In the genomic region with DNA sequence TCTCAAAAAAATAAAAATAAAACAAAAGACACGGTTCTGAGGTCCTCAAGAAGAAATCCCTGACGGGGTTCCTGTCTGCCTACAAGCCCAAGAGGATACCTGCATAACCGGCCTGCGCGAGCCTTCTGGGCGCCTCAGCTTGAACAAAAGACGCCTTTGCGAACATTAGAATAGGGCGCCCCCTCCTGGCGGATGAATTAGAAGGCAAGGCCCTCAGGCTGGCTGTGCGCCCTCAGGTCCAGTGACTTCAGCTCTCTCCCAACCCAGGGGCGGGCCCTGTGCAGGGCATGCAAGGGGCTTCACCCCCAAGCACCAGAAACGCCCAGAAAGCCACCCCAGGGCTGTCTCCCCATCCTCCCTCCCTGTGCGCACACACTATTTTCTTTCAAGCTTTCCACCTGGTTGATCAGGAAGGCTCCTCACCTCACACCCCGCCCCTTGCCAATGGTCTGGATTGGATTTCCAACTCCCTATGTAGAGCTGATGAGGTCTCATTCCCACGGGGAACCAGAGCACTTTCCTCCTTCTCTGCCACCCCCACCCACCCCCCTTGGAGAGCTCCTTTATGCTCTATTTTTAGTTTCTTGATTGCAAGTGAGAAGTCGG, we compare ENCODE assay signal across 8 cellular contexts.
DNase-seq lines count a peak whose midpoint lies in the region; ATAC-seq and TF ChIP-seq lines count a peak whose summit lies in the region.

No MANE protein-coding gene starts in this region.

- H3K36me3 Mint-ChIP-seq in MCF 10A (ENCODE audit: insufficient read depth, unreplicated experiment) = no peaks in the 10 kb centered on the region

- H3K27ac Mint-ChIP-seq in MCF 10A (ENCODE audit: low read depth, unreplicated experiment) = no peak overlapping the region

- no peaks in the 10 kb centered on the region for H3K4me1 Mint-ChIP-seq in MCF 10A (ENCODE audit: insufficient read depth, unreplicated experiment)

- no peak overlapping the region for H3K4me3 Mint-ChIP-seq in MCF 10A (ENCODE audit: unreplicated experiment)

- peak; percentile 63 for TF ChIP-seq CTCF in MCF 10A (IDR thresholded peaks at IDR 0.05; ENCODE audit: unreplicated experiment)

- CTCF ChIA-PET in MCF 10A (lab: Yijun Ruan, JAX) = interaction anchor here (0.5 to 1.7 kb wide), 8 partner anchors 11 to 192 kb away, joined by 3 to 7 read pairs (median 3); no protein-coding TSS in a partner anchor

- BruUV-seq in MCF 10A (replicated peaks; lab: Mats Ljungman, UMichigan) = no TSS peak

- DNase-seq in ELR (ENCODE audit: low read depth) = peak; percentile 74
- peak; percentile 45 for DNase-seq in KG1 (lab: John Stamatoyannopoulos, UW)
- DNase-seq in RPMI7951 (ENCODE audit: low read depth) = peak; percentile 19
- DNase-seq in MCF 10A (ENCODE audit: unreplicated experiment) = peak; percentile 78
- peak; percentile 71 to 93 for DNase-seq in left colon
- peak; percentile 10 for DNase-seq in stimulated activated CD8-positive, alpha-beta memory T cell treated with anti-CD3 and anti-CD28 coated beads, Interleukin-4, amount 100 ng/mL, for 24 hours (ENCODE audit: low read depth)
- no peak for DNase-seq in NCI-H128 (lab: John Stamatoyannopoulos, UW; ENCODE audit: unreplicated experiment)

- no peaks in the 10 kb centered on the region for H3K9me3 Mint-ChIP-seq in MCF 10A (ENCODE audit: unreplicated experiment)

- ATAC-seq in left colon = peak; percentile 90
- ATAC-seq in HG03139 (IDR thresholded peaks at IDR 0.05; ENCODE audit: unreplicated experiment) = no peak

- H3K27me3 Mint-ChIP-seq in MCF 10A (ENCODE audit: insufficient read depth, unreplicated experiment) = peaks cover 32% of the 10 kb centered on the region

- POLR2A ChIA-PET in MCF 10A (lab: Yijun Ruan, JAX) = interaction anchor here (0.6 kb wide), 1 partner anchor 11 kb away, joined by 5 read pairs; no protein-coding TSS in a partner anchor

- intact Hi-C loops in MCF 10A (cut with micrococcal nuclease) (loop anchor here (1.0 to 10.0 kb wide), 2 partner anchors 45 to 1165 kb away; no protein-coding TSS in a partner anchor), left colon (cut with DNase I, micrococcal nuclease) (loop anchor here in 1 of 2 donors (2.0 kb wide), 1 partner anchor 45 kb away; no protein-coding TSS in a partner anchor)
